8 cellular contexts compared by ENCODE assay signal in the genomic region with DNA sequence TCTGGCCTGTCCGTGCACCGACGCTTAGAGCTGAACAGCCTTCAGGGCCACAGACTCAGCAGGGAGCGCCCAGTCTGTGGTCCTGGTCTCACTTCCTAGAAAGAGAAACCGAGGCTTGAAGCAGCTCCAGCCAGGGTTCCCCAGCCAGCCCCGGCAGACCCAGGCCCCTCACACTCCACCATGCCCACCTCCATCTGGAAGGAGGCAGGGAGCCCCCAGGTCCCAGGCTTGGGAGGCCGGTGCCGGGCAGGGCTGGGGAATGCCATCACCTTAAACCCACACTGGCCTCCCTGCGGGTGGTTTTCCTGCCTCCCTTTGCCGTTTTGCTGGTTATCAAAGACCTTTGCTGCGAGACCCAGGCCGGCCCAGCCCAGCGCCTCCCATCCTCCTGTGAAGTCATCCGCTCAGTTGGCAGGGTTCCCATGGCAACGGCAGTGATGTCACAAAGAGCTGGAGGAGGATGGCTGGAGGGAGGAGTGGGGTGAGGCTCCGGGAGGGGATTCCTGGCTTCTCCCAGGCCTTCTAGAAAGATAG. TPM values are rescaled to one million over a fixed set of nuclear protein-coding genes. Genes with fewer than 3 reads are reported as not detected.
DNase-seq lines count a peak whose midpoint lies in the region; TF ChIP-seq lines count a peak whose summit lies in the region.

No MANE protein-coding gene starts in this region.

- no peak overlapping the region for H3K27ac ChIP-seq in SJCRH30
- H3K27ac ChIP-seq in left ventricle myocardium inferior (replicated peaks) = peak overlapping the region; percentile 24
- no peak overlapping the region for H3K27ac ChIP-seq in colonic mucosa

- peak; percentile 9 for DNase-seq in NCI-H1105 treated with DMSO at 0.1 percent for 48 hours (lab: John Stamatoyannopoulos, UW)
- no peak for DNase-seq in NCI-H1105 (lab: John Stamatoyannopoulos, UW)
- DNase-seq in SJCRH30 = peak; percentile 72 to 78
- peak; percentile 20 for DNase-seq in left ventricle myocardium inferior
- peak; percentile 31 for DNase-seq in skeletal muscle cell (ENCODE audit: low read depth)
- DNase-seq in MV-4-11 (lab: John Stamatoyannopoulos, UW) = no peak
- DNase-seq in NCI-H128 (lab: John Stamatoyannopoulos, UW; ENCODE audit: unreplicated experiment) = no peak
- DNase-seq in colonic mucosa = no peak

- no peak overlapping the region for H3K4me3 ChIP-seq in SJCRH30
- no peak overlapping the region for H3K4me3 ChIP-seq in left ventricle myocardium inferior
- no peak overlapping the region for H3K4me3 ChIP-seq in skeletal muscle cell (ENCODE audit: low read depth, low read length)
- H3K4me3 ChIP-seq in colonic mucosa = no peak overlapping the region

- intact Hi-C loops in left ventricle myocardium inferior (cut with micrococcal nuclease) = no loop called here
- intact Hi-C loops in colonic mucosa (cut with DNase I) = no loop called here

- H3K36me3 ChIP-seq in SJCRH30 (no peaks in the 10 kb centered on the region), left ventricle myocardium inferior (peaks cover 3% of the 10 kb centered on the region), colonic mucosa (no peaks in the 10 kb centered on the region)

- H3K9me3 ChIP-seq in SJCRH30 (replicated peaks) (no peaks in the 10 kb centered on the region), left ventricle myocardium inferior (replicated peaks) (no peaks in the 10 kb centered on the region), colonic mucosa (no peaks in the 10 kb centered on the region)

- no peak overlapping the region for H3K9ac ChIP-seq in colonic mucosa (ENCODE audit: low read depth in 2 of 2, low read length in 2 of 2)

- TF ChIP-seq CTCF in left ventricle myocardium inferior (IDR thresholded peaks at IDR 0.05; ENCODE audit: borderline replicate concordance) (no peak), colonic mucosa (IDR thresholded peaks at IDR 0.05) (no peak)

- H3K4me1 ChIP-seq in SJCRH30 = peaks cover 21% of the 10 kb centered on the region
- peaks cover 52% of the 10 kb centered on the region for H3K4me1 ChIP-seq in left ventricle myocardium inferior
- no peaks in the 10 kb centered on the region for H3K4me1 ChIP-seq in colonic mucosa

- no peaks in the 10 kb centered on the region for H3K27me3 ChIP-seq in SJCRH30
- peaks cover 5% of the 10 kb centered on the region for H3K27me3 ChIP-seq in left ventricle myocardium inferior (ENCODE audit: low read depth)
- H3K27me3 ChIP-seq in colonic mucosa = no peaks in the 10 kb centered on the region

RNA-seq across cellular contexts. Expression of a gene that starts 24.0 kb away (rescaled TPM):
- total RNA-seq in SJCRH30 (2014; rRNA removed; shearing (Covaris generic)) = 1.3 and 1.7 TPM in 2 replicates
- total RNA-seq in left ventricle myocardium inferior = 10.5 TPM
- under 1 TPM; 0.12 to 0.40 TPM for total RNA-seq in colonic mucosa

Comparison
In these comparisons a context has a peak if more than half of its experiments do, and no peak if none do; other contexts are left out.
1. DNase-seq: peak in NCI-H1105 treated with DMSO at 0.1 percent for 48 hours (single experiment), SJCRH30 (2 of 2), left ventricle myocardium inferior (single experiment) and skeletal muscle cell (single experiment); none in NCI-H1105 (single experiment), MV-4-11 (single experiment), NCI-H128 (single experiment) and colonic mucosa (single experiment).